9 cellular contexts compared by ENCODE assay signal in the genomic region with DNA sequence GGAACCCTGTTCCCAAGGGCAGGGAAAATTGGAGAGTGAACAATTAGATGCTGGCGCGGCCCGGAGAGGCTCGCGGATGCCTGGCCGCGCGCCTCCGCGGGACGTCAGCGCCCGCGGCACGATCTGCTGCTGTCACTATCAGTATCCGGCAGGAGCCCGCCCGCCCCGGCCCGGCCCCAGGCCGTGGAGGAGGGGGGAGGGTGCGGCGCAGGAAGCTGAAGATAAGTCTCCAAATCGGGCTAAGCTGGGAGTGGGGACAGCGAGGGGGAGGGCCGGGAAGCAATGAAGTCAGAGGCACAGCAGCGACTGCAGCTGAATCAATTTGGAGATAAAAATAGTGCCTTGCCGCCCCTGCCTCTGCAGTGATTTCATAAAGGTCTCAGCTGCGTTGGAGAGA.
DNase-seq lines count a peak whose midpoint lies in the region; ATAC-seq, FAIRE-seq and TF ChIP-seq lines count a peak whose summit lies in the region.
"Had no signal": no experiment of that assay in that cellular context is flagged by ENCODE, and none has a peak within 500 bp of the region (broad histone marks: within the 10 kb centered on the region; RNA-seq: fewer than 3 reads in every experiment).

No MANE protein-coding gene starts in this region.

- TF ChIP-seq CTCF in keratinocyte (optimal IDR thresholded peaks at IDR 0.05 in 1 of 3, IDR thresholded peaks at IDR 0.05 in 1 of 3, conservative IDR thresholded peaks at IDR 0.05 in 1 of 3; ENCODE audit: extremely low read depth in 1 of 3, insufficient read depth in 2 of 3, low read length in 3 of 3) = no peak

- CTCF ChIA-PET in CD4-positive, alpha-beta memory T cell (lab: Charles Lee; ENCODE audit: partially characterized antibody) = no interaction called here
- CTCF ChIA-PET in activated CD4-positive, alpha-beta T cell treated with anti-CD3 and anti-CD28 coated beads for 36 hours (lab: Charles Lee) = interaction anchor here (1.0 kb wide), 1 partner anchor 70 kb away, joined by 3 read pairs; no protein-coding TSS in a partner anchor

- peaks cover 14% of the 10 kb centered on the region for H3K4me1 ChIP-seq in CD4-positive, alpha-beta memory T cell (ENCODE audit: insufficient read depth, low read length)
- H3K4me1 ChIP-seq in keratinocyte (ENCODE audit: control insufficient read depth, extremely low read depth, insufficient read depth, low read length) = peaks cover 8% of the 10 kb centered on the region

- peaks cover 12% of the 10 kb centered on the region for H3K27me3 ChIP-seq in CD4-positive, alpha-beta memory T cell (ENCODE audit: insufficient read depth, low read length)
- H3K27me3 ChIP-seq in keratinocyte (ENCODE audit: control insufficient read depth, extremely low read depth, insufficient read depth, low read length) = no peaks in the 10 kb centered on the region

- peak overlapping the region; percentile 78 for H3K4me2 ChIP-seq in keratinocyte (ENCODE audit: control insufficient read depth, extremely low read depth, insufficient read depth, low read depth, low read length)

- no peak overlapping the region for H3K27ac ChIP-seq in CD4-positive, alpha-beta memory T cell (ENCODE audit: low read depth, low read length)
- H3K27ac ChIP-seq in keratinocyte (ENCODE audit: control insufficient read depth, insufficient read depth, low read length) = no peak overlapping the region

- H3K9ac ChIP-seq in keratinocyte (ENCODE audit: control insufficient read depth, extremely low read depth, insufficient read depth, low read length) = peak overlapping the region; percentile 20

- peak overlapping the region in 1 of 2 donors; percentile 20 for H3K4me3 ChIP-seq in CD4-positive, alpha-beta memory T cell (ENCODE audit: low read length in 2 of 2)
- peak overlapping the region in 2 of 3 experiments; percentile 49 to 58 for H3K4me3 ChIP-seq in keratinocyte (ENCODE audit: control insufficient read depth in 2 of 3, extremely low read depth in 1 of 3, insufficient read depth in 2 of 3, low read depth in 1 of 3, low read length in 3 of 3)

- no peaks in the 10 kb centered on the region for H3K9me3 Mint-ChIP-seq in CD4-positive, alpha-beta memory T cell
- H3K9me3 Mint-ChIP-seq in activated CD4-positive, alpha-beta T cell treated with anti-CD3 and anti-CD28 coated beads for 36 hours (ENCODE audit: low read depth) = no peaks in the 10 kb centered on the region

- peak overlapping the region; percentile 60 for H2AFZ ChIP-seq in keratinocyte (ENCODE audit: control insufficient read depth, low read length)

- intact Hi-C loops in CD4-positive, alpha-beta memory T cell (cut with micrococcal nuclease) = no loop called here
- intact Hi-C loops in activated CD4-positive, alpha-beta T cell treated with anti-CD3 and anti-CD28 coated beads for 36 hours (cut with DNase I, micrococcal nuclease) = no loop called here

- POLR2A ChIA-PET in CD4-positive, alpha-beta memory T cell (lab: Charles Lee; ENCODE audit: partially characterized antibody) = no interaction called here
- POLR2A ChIA-PET in activated CD4-positive, alpha-beta T cell treated with anti-CD3 and anti-CD28 coated beads for 36 hours (lab: Charles Lee) = no interaction called here

- dilution Hi-C loops in keratinocyte (cut with MboI; ENCODE audit: extremely low pct_ligation_motif_present, low sequenced_read_pairs) = no loop called here

- ATAC-seq in HG03442 (IDR thresholded peaks at IDR 0.05; ENCODE audit: unreplicated experiment) (peak; percentile 68), GM19328 (IDR thresholded peaks at IDR 0.05; ENCODE audit: unreplicated experiment) (no peak)
- peak; percentile 89 for ATAC-seq in activated CD4-positive, alpha-beta T cell treated with anti-CD3 and anti-CD28 coated beads for 36 hours
- ATAC-seq: HCT116 had no signal

- no peak for FAIRE-seq in keratinocyte (lab: Jason Lieb, UNC)

- DNase-seq in CD4-positive, alpha-beta memory T cell = peak; percentile 38 to 54 (median 49)
- DNase-seq in activated CD4-positive, alpha-beta T cell treated with anti-CD3 and anti-CD28 coated beads for 36 hours = peak; percentile 72
- DNase-seq in cerebellum (ENCODE audit: low spot score) (peak; percentile 49), keratinocyte (ENCODE audit: low read depth, low spot score) (no peak), smooth muscle cell of the brain vasculature (ENCODE audit: low read depth, low spot score) (peak; percentile 24), SW 1271 (lab: John Stamatoyannopoulos, UW) (no peak)

- no peaks in the 10 kb centered on the region for H3K9me3 ChIP-seq in CD4-positive, alpha-beta memory T cell (ENCODE audit: control insufficient read depth in 1 of 2, low read length in 2 of 2)
- H3K9me3 ChIP-seq in keratinocyte (ENCODE audit: control insufficient read depth, low read depth, low read length) = no peaks in the 10 kb centered on the region

- H3K27ac Mint-ChIP-seq in CD4-positive, alpha-beta memory T cell = no peak overlapping the region
- H3K27ac Mint-ChIP-seq in activated CD4-positive, alpha-beta T cell treated with anti-CD3 and anti-CD28 coated beads for 36 hours = no peak overlapping the region

- no peaks in the 10 kb centered on the region for H3K9me1 ChIP-seq in keratinocyte (ENCODE audit: control insufficient read depth, extremely low read depth, insufficient read depth, low read length)

- H3K4me1 Mint-ChIP-seq in CD4-positive, alpha-beta memory T cell = peaks cover 8 to 14% (median 11%) of the 10 kb centered on the region in 4 donors
- H3K4me1 Mint-ChIP-seq in activated CD4-positive, alpha-beta T cell treated with anti-CD3 and anti-CD28 coated beads for 36 hours = peaks cover 13% of the 10 kb centered on the region

- peaks cover 19 to 27% of the 10 kb centered on the region in 2 donors for H3K27me3 Mint-ChIP-seq in CD4-positive, alpha-beta memory T cell
- H3K27me3 Mint-ChIP-seq in activated CD4-positive, alpha-beta T cell treated with anti-CD3 and anti-CD28 coated beads for 36 hours = peaks cover 30% of the 10 kb centered on the region

- H3K36me3 ChIP-seq in CD4-positive, alpha-beta memory T cell (ENCODE audit: insufficient read depth, low read length) = no peaks in the 10 kb centered on the region
- H3K36me3 ChIP-seq in keratinocyte (ENCODE audit: control insufficient read depth in 2 of 2, extremely low read depth in 1 of 2, insufficient read depth in 2 of 2, low read length in 2 of 2) = no peaks in the 10 kb centered on the region

- peak overlapping the region; percentile 67 to 82 (median 75) for H3K4me3 Mint-ChIP-seq in CD4-positive, alpha-beta memory T cell
- H3K4me3 Mint-ChIP-seq in activated CD4-positive, alpha-beta T cell treated with anti-CD3 and anti-CD28 coated beads for 36 hours = peak overlapping the region; percentile 62

- H4K20me1 ChIP-seq in keratinocyte (ENCODE audit: control insufficient read depth, extremely low read depth, insufficient read depth, low read length) = no peaks in the 10 kb centered on the region

- H3K79me2 ChIP-seq in keratinocyte (ENCODE audit: control insufficient read depth, insufficient read depth, low read length) = no peaks in the 10 kb centered on the region

- H3K36me3 Mint-ChIP-seq in CD4-positive, alpha-beta memory T cell = no peaks in the 10 kb centered on the region
- no peaks in the 10 kb centered on the region for H3K36me3 Mint-ChIP-seq in activated CD4-positive, alpha-beta T cell treated with anti-CD3 and anti-CD28 coated beads for 36 hours (ENCODE audit: low read depth)

Comparison
In these comparisons a context has a peak if more than half of its experiments do, and no peak if none do; other contexts are left out.
1. DNase-seq: peak in CD4-positive, alpha-beta memory T cell (5 of 5), activated CD4-positive, alpha-beta T cell treated with anti-CD3 and anti-CD28 coated beads for 36 hours (single experiment), cerebellum (single experiment) and smooth muscle cell of the brain vasculature (single experiment); none in keratinocyte (single experiment) and SW 1271 (0 of 2).